1 cellular context compared by ENCODE assay signal in the genomic region with DNA sequence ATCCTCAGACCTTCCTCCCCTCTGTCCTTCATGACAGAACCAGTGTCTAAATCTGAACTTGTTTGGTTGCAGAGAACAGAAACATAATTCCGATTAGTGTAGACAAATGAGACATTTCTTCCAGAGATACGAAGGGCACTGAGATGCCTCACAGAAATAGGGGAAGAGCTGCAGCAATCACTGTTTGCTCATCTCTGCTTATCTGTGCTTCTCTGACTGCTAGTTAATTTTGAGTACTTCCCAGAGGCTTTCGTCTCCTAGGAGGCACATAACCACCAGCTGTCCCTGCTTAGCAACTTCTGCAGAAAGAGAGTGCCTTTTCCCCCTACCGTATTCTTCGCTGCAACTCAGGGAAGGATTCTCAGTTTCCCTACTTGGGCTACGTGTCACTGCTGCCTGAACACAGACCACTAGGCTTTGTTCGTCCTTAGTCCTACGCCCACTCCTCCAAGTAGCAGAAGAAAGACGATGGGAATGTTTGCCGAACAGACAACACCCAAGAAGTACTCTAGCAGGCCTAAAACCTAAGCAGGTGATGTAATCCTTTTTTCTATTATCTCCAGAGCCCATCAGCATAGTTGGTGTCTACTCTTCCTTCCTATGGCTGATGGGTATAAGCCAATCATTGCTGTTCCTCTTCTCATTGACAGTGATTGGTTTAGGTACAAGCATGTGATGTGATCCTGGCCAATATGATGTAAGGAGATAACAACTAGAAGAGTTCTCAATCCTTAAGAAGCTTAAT.
TF ChIP-seq lines count a peak whose summit lies in the region.

No MANE protein-coding gene starts in this region.

TF ChIP-seq in HEK293, 187 proteins besides CTCF, POLR2A, EP300 and RAD21:
- no peak for TF ChIP-seq TCF7L2 (IDR thresholded peaks at IDR 0.05; ENCODE audit: borderline replicate concordance, low read depth, low read length)
- TF ChIP-seq, protein P1, sequence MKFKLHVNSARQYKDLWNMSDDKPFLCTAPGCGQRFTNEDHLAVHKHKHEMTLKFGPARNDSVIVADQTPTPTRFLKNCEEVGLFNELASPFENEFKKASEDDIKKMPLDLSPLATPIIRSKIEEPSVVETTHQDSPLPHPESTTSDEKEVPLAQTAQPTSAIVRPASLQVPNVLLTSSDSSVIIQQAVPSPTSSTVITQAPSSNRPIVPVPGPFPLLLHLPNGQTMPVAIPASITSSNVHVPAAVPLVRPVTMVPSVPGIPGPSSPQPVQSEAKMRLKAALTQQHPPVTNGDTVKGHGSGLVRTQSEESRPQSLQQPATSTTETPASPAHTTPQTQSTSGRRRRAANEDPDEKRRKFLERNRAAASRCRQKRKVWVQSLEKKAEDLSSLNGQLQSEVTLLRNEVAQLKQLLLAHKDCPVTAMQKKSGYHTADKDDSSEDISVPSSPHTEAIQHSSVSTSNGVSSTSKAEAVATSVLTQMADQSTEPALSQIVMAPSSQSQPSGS (tag by site-specific recombination; IDR thresholded peaks at IDR 0.05; ENCODE audit: low read depth) = 0 out of 2 replicates have a peak, but pooled peaks have one; percentile 7
